In genomic region chr20:50582591-50583234, GRCh38 we compare ENCODE assay signal across 25 cellular contexts.
A peak's percentile ranks its signal among the peaks of the same experiment; 100 is the strongest.
DNase-seq lines count a peak whose midpoint lies in the region; ATAC-seq, FAIRE-seq and TF ChIP-seq lines count a peak whose summit lies in the region.
"Had no signal": no experiment of that assay in that cellular context is flagged by ENCODE, and none has a peak within 500 bp of the region (broad histone marks: within the 10 kb centered on the region; RNA-seq: fewer than 3 reads in every experiment).

No MANE protein-coding gene starts in this region.

- H3K4me1 ChIP-seq in kidney (ENCODE audit: control insufficient read depth in 1 of 2, insufficient read depth in 1 of 2, low read depth in 1 of 2, low read length in 2 of 2), result no peaks in the 10 kb centered on the region
- H3K4me1 ChIP-seq in hepatocyte (ENCODE audit: insufficient read depth), result no peaks in the 10 kb centered on the region
- H3K4me1 ChIP-seq: foreskin keratinocyte had no signal

- H3K4me3 ChIP-seq in kidney (ENCODE audit: low read length in 2 of 2) (no peak overlapping the region), hepatocyte (no peak overlapping the region)

- H4K20me1 ChIP-seq in hepatocyte (ENCODE audit: insufficient read depth, poor library complexity, severe bottlenecking), result no peaks in the 10 kb centered on the region

- no peak overlapping the region for H2AFZ ChIP-seq in hepatocyte

- no peaks in the 10 kb centered on the region for H3K27me3 ChIP-seq in hepatocyte
- H3K27me3 ChIP-seq: foreskin keratinocyte had no signal

- no peak overlapping the region for H3K4me2 ChIP-seq in hepatocyte

- 97% methylated on average over 26 of the region's 26 CpGs for WGBS in hepatocyte (ENCODE audit: low lambda C conversion rate, missing lambda C conversion rate)

- no peak for FAIRE-seq in kidney (lab: Jason Lieb, UNC)
- FAIRE-seq: A204.1, GM12892 had no signal

- H3K36me3 ChIP-seq in kidney (ENCODE audit: control insufficient read depth in 1 of 2, insufficient read depth in 2 of 2, low read length in 2 of 2) (peaks cover 52 to 61% of the 10 kb centered on the region in 2 donors), hepatocyte (replicated peaks; ENCODE audit: insufficient read depth, low read depth) (peaks cover 4% of the 10 kb centered on the region)

- ATAC-seq in activated naive CD8-positive, alpha-beta T cell treated with anti-CD3 and anti-CD28 coated beads, Interleukin-2, amount 50 U/mL, for 24 hours, result no peak
- ATAC-seq in stimulated activated naive B cell treated with anti-CD40 and anti-IgM and Interleukin-4, amounts not matched to agents 10 μg/mL and 1 μg/mL and 100 μg/mL, for 72 hours (replicated peaks), result peak; percentile 79 to 85
- ATAC-seq: foreskin keratinocyte had no signal

- H3K4me3 Mint-ChIP-seq in activated naive CD8-positive, alpha-beta T cell treated with anti-CD3 and anti-CD28 coated beads for 36 hours, result no peak overlapping the region
- H3K4me3 Mint-ChIP-seq in activated naive CD8-positive, alpha-beta T cell treated with anti-CD3 and anti-CD28 coated beads, Interleukin-2, amount 50 U/mL, for 24 hours, result no peak overlapping the region
- H3K4me3 Mint-ChIP-seq in stimulated activated naive B cell treated with anti-CD40 and anti-IgM and Interleukin-4, amounts not matched to agents 10 μg/mL and 1 μg/mL and 100 μg/mL, for 72 hours, result peak overlapping the region; percentile 39 to 43
- H3K4me3 Mint-ChIP-seq: activated naive CD8-positive, alpha-beta T cell treated with anti-CD3 and anti-CD28 coated beads, Interleukin-2, amount 10 ng/mL, durations not matched to agents 7 days and 5 days; activated T-helper 1 cell treated with anti-CD3 and anti-CD28 coated beads, Interleukin-12 subunit alpha, Interleukin-12 subunit beta, Interleukin-2, Interleukin-4 antibody, amounts not matched to agents 30 ng/mL and 10 ng/mL and 1 ng/mL, durations not matched to agents 14 hours and 24 hours and 36 hours; HFFc6; type B pancreatic cell had no signal

- H3K27ac Mint-ChIP-seq in activated naive CD8-positive, alpha-beta T cell treated with anti-CD3 and anti-CD28 coated beads for 36 hours, result peak overlapping the region; percentile 25
- no peak overlapping the region for H3K27ac Mint-ChIP-seq in activated naive CD8-positive, alpha-beta T cell treated with anti-CD3 and anti-CD28 coated beads, Interleukin-2, amount 50 U/mL, for 24 hours
- H3K27ac Mint-ChIP-seq in stimulated activated naive B cell treated with anti-CD40 and anti-IgM and Interleukin-4, amounts not matched to agents 10 μg/mL and 1 μg/mL and 100 μg/mL, for 72 hours, result peak overlapping the region; percentile 89
- H3K27ac Mint-ChIP-seq: activated naive CD8-positive, alpha-beta T cell treated with anti-CD3 and anti-CD28 coated beads, Interleukin-2, amount 10 ng/mL, durations not matched to agents 7 days and 5 days; activated T-helper 1 cell treated with anti-CD3 and anti-CD28 coated beads, Interleukin-12 subunit alpha, Interleukin-12 subunit beta, Interleukin-2, Interleukin-4 antibody, amounts not matched to agents 30 ng/mL and 10 ng/mL and 1 ng/mL, durations not matched to agents 14 hours and 24 hours and 36 hours; HFFc6; type B pancreatic cell had no signal

- H3K9me2 ChIP-seq in hepatocyte (replicated peaks; ENCODE audit: insufficient read depth), result no peaks in the 10 kb centered on the region

- TF ChIP-seq CTCF in kidney (IDR thresholded peaks at IDR 0.05; ENCODE audit: borderline replicate concordance, extremely low read depth, insufficient read depth), result no peak
- no peak for TF ChIP-seq CTCF in hepatocyte (IDR thresholded peaks at IDR 0.05; ENCODE audit: poor library complexity)

- no peaks in the 10 kb centered on the region for H3K79me2 ChIP-seq in hepatocyte

- H3K9me3 Mint-ChIP-seq in activated naive CD8-positive, alpha-beta T cell treated with anti-CD3 and anti-CD28 coated beads for 36 hours, result no peaks in the 10 kb centered on the region
- H3K9me3 Mint-ChIP-seq in activated naive CD8-positive, alpha-beta T cell treated with anti-CD3 and anti-CD28 coated beads, Interleukin-2, amount 50 U/mL, for 24 hours, result no peaks in the 10 kb centered on the region
- no peaks in the 10 kb centered on the region for H3K9me3 Mint-ChIP-seq in stimulated activated naive B cell treated with anti-CD40 and anti-IgM and Interleukin-4, amounts not matched to agents 10 μg/mL and 1 μg/mL and 100 μg/mL, for 72 hours
- H3K9me3 Mint-ChIP-seq: activated naive CD8-positive, alpha-beta T cell treated with anti-CD3 and anti-CD28 coated beads, Interleukin-2, amount 10 ng/mL, durations not matched to agents 7 days and 5 days; activated T-helper 1 cell treated with anti-CD3 and anti-CD28 coated beads, Interleukin-12 subunit alpha, Interleukin-12 subunit beta, Interleukin-2, Interleukin-4 antibody, amounts not matched to agents 30 ng/mL and 10 ng/mL and 1 ng/mL, durations not matched to agents 14 hours and 24 hours and 36 hours; HFFc6; type B pancreatic cell had no signal

- intact Hi-C loops in kidney (cut with DNase I), result no loop called here

- H3K9me3 ChIP-seq in kidney (ENCODE audit: control insufficient read depth in 1 of 2, low read length in 2 of 2) (no peaks in the 10 kb centered on the region), hepatocyte (ENCODE audit: low read depth) (no peaks in the 10 kb centered on the region)
- H3K9me3 ChIP-seq: Caco-2 had no signal

- no peak overlapping the region for H3K9ac ChIP-seq in kidney (ENCODE audit: low read length in 2 of 2)

- H3K4me1 Mint-ChIP-seq in activated naive CD8-positive, alpha-beta T cell treated with anti-CD3 and anti-CD28 coated beads for 36 hours, result no peaks in the 10 kb centered on the region
- H3K4me1 Mint-ChIP-seq in activated naive CD8-positive, alpha-beta T cell treated with anti-CD3 and anti-CD28 coated beads, Interleukin-2, amount 50 U/mL, for 24 hours, result no peaks in the 10 kb centered on the region
- H3K4me1 Mint-ChIP-seq in stimulated activated naive B cell treated with anti-CD40 and anti-IgM and Interleukin-4, amounts not matched to agents 10 μg/mL and 1 μg/mL and 100 μg/mL, for 72 hours, result peaks cover 32 to 38% of the 10 kb centered on the region in 2 donors

- H3K27me3 Mint-ChIP-seq in activated naive CD8-positive, alpha-beta T cell treated with anti-CD3 and anti-CD28 coated beads for 36 hours, result no peaks in the 10 kb centered on the region
- no peaks in the 10 kb centered on the region for H3K27me3 Mint-ChIP-seq in activated naive CD8-positive, alpha-beta T cell treated with anti-CD3 and anti-CD28 coated beads, Interleukin-2, amount 50 U/mL, for 24 hours
- no peaks in the 10 kb centered on the region for H3K27me3 Mint-ChIP-seq in stimulated activated naive B cell treated with anti-CD40 and anti-IgM and Interleukin-4, amounts not matched to agents 10 μg/mL and 1 μg/mL and 100 μg/mL, for 72 hours
- H3K27me3 Mint-ChIP-seq: activated naive CD8-positive, alpha-beta T cell treated with anti-CD3 and anti-CD28 coated beads, Interleukin-2, amount 10 ng/mL, durations not matched to agents 7 days and 5 days; type B pancreatic cell had no signal

- H3K36me3 Mint-ChIP-seq in activated naive CD8-positive, alpha-beta T cell treated with anti-CD3 and anti-CD28 coated beads for 36 hours, result peaks cover 7% of the 10 kb centered on the region
- H3K36me3 Mint-ChIP-seq in activated naive CD8-positive, alpha-beta T cell treated with anti-CD3 and anti-CD28 coated beads, Interleukin-2, amount 50 U/mL, for 24 hours (ENCODE audit: low read depth), result peaks cover 32% of the 10 kb centered on the region
- H3K36me3 Mint-ChIP-seq in stimulated activated naive B cell treated with anti-CD40 and anti-IgM and Interleukin-4, amounts not matched to agents 10 μg/mL and 1 μg/mL and 100 μg/mL, for 72 hours, result peaks cover 50 to 78% of the 10 kb centered on the region in 2 donors

- H3K27ac ChIP-seq in kidney (ENCODE audit: low read depth in 2 of 2, low read length in 2 of 2), result no peak overlapping the region
- no peak overlapping the region for H3K27ac ChIP-seq in hepatocyte
- H3K27ac ChIP-seq: foreskin keratinocyte had no signal

- DNase-seq in activated naive CD8-positive, alpha-beta T cell treated with anti-CD3 and anti-CD28 coated beads for 36 hours, result no peak
- DNase-seq in activated naive CD8-positive, alpha-beta T cell treated with anti-CD3 and anti-CD28 coated beads, Interleukin-2, amount 50 U/mL, for 24 hours, result no peak
- peak; percentile 45 for DNase-seq in NCI-H510A treated with DMSO at 0.1 percent for 48 hours (lab: John Stamatoyannopoulos, UW)
- peak; percentile 70 for DNase-seq in kidney
- no peak for DNase-seq in stimulated activated naive B cell treated with anti-CD40 and anti-IgM and Interleukin-4, amounts not matched to agents 10 μg/mL and 1 μg/mL and 100 μg/mL, for 72 hours
- DNase-seq in HuH-7.5 (ENCODE audit: low spot score), result no peak
- DNase-seq in hepatocyte (ENCODE audit: low spot score), result no peak
- DNase-seq in activated effector memory CD4-positive, alpha-beta T cell treated with Interleukin-2 at 50 U/mL for 16 hours, result no peak
- DNase-seq: activated naive CD8-positive, alpha-beta T cell treated with anti-CD3 and anti-CD28 coated beads, Interleukin-2, amount 10 ng/mL, durations not matched to agents 7 days and 5 days; Caco-2; DMS79 treated with DMSO at 0.1 percent for 48 hours; effector CD8-positive, alpha-beta T cell; erythroblast; foreskin keratinocyte; HFFc6; hypothalamus; islet precursor cell; NCI-H1417 treated with DMSO at 0.1 percent for 48 hours; NCI-H524 treated with DMSO at 0.1 percent for 48 hours; SHP77; SW 1271 had no signal

Comparison
In these comparisons a context has a peak if more than half of its experiments do, and no peak if none do; other contexts are left out.
1. DNase-seq: peak in NCI-H510A treated with DMSO at 0.1 percent for 48 hours (single experiment) and kidney (single experiment); none in activated naive CD8-positive, alpha-beta T cell treated with anti-CD3 and anti-CD28 coated beads for 36 hours (single experiment), activated naive CD8-positive, alpha-beta T cell treated with anti-CD3 and anti-CD28 coated beads, Interleukin-2, amount 50 U/mL, for 24 hours (single experiment), stimulated activated naive B cell treated with anti-CD40 and anti-IgM and Interleukin-4, amounts not matched to agents 10 μg/mL and 1 μg/mL and 100 μg/mL, for 72 hours (single experiment), HuH-7.5 (single experiment), hepatocyte (single experiment) and activated effector memory CD4-positive, alpha-beta T cell treated with Interleukin-2 at 50 U/mL for 16 hours (single experiment).
2. H3K4me3 Mint-ChIP-seq: peak in stimulated activated naive B cell treated with anti-CD40 and anti-IgM and Interleukin-4, amounts not matched to agents 10 μg/mL and 1 μg/mL and 100 μg/mL, for 72 hours (2 of 2); none in activated naive CD8-positive, alpha-beta T cell treated with anti-CD3 and anti-CD28 coated beads for 36 hours (single experiment) and activated naive CD8-positive, alpha-beta T cell treated with anti-CD3 and anti-CD28 coated beads, Interleukin-2, amount 50 U/mL, for 24 hours (single experiment).